Comparison of ENCODE assay signal across 1 cellular context in the genomic region with DNA sequence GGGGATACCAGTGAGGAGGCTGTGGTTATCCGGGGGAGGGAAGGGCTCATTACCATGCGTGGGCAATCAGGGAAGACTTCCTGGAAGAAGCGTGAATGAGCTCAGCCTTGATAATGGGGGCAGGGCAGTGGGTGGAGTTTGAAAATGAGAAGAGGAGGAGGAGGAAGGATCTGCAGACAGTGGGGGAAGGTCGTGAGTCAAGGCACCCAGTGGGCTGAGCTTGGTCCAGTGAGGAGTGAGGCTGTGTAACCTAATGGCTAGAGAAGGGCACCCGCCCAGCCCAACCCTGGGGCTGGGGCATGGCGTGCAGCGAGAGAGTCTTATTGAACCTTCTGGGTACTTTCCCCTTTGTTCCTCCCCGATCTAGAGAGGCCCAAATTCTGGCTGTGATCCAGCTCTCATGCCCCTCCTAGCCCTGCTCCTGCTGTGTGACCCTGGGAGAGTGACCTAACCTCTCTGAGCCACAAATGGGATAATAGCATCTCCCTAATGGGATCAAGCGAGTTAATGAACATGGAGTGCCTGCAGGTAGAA.
TF ChIP-seq lines count a peak whose summit lies in the region.

No MANE protein-coding gene starts in this region.

TF ChIP-seq in K562, 482 proteins besides CTCF, POLR2A, EP300 and RAD21 (continued from another document and continues in another):
- TF ChIP-seq, protein P1, sequence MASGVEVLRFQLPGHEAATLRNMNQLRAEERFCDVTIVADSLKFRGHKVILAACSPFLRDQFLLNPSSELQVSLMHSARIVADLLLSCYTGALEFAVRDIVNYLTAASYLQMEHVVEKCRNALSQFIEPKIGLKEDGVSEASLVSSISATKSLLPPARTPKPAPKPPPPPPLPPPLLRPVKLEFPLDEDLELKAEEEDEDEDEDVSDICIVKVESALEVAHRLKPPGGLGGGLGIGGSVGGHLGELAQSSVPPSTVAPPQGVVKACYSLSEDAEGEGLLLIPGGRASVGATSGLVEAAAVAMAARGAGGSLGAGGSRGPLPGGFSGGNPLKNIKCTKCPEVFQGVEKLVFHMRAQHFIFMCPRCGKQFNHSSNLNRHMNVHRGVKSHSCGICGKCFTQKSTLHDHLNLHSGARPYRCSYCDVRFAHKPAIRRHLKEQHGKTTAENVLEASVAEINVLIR (CRISPR knock-in tag; IDR thresholded peaks at IDR 0.05) = no peak
- TF ChIP-seq, protein P2, sequence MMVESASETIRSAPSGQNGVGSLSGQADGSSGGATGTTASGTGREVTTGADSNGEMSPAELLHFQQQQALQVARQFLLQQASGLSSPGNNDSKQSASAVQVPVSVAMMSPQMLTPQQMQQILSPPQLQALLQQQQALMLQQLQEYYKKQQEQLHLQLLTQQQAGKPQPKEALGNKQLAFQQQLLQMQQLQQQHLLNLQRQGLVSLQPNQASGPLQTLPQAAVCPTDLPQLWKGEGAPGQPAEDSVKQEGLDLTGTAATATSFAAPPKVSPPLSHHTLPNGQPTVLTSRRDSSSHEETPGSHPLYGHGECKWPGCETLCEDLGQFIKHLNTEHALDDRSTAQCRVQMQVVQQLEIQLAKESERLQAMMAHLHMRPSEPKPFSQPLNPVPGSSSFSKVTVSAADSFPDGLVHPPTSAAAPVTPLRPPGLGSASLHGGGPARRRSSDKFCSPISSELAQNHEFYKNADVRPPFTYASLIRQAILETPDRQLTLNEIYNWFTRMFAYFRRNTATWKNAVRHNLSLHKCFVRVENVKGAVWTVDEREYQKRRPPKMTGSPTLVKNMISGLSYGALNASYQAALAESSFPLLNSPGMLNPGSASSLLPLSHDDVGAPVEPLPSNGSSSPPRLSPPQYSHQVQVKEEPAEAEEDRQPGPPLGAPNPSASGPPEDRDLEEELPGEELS (CRISPR knock-in tag; IDR thresholded peaks at IDR 0.05; ENCODE audit: borderline replicate concordance) = no peak
- no peak for TF ChIP-seq POLR2G (IDR thresholded peaks at IDR 0.05; ENCODE audit: low read depth, low read length)
- TF ChIP-seq E2F6 (IDR thresholded peaks at IDR 0.05; ENCODE audit: borderline replicate concordance in 1 of 2, extremely low read depth in 1 of 2, insufficient read depth in 1 of 2, insufficient read length in 1 of 2, low read depth in 1 of 2, low read length in 1 of 2, poor library complexity in 1 of 2, severe bottlenecking in 1 of 2) = no peak
- TF ChIP-seq DDX20 (tag; IDR thresholded peaks at IDR 0.05; ENCODE audit: low read depth) = no peak
- 0 out of 2 replicates have a peak, but pooled peaks have one; percentile 14 for TF ChIP-seq CC2D1A (IDR thresholded peaks at IDR 0.05)
- TF ChIP-seq, protein P3, sequence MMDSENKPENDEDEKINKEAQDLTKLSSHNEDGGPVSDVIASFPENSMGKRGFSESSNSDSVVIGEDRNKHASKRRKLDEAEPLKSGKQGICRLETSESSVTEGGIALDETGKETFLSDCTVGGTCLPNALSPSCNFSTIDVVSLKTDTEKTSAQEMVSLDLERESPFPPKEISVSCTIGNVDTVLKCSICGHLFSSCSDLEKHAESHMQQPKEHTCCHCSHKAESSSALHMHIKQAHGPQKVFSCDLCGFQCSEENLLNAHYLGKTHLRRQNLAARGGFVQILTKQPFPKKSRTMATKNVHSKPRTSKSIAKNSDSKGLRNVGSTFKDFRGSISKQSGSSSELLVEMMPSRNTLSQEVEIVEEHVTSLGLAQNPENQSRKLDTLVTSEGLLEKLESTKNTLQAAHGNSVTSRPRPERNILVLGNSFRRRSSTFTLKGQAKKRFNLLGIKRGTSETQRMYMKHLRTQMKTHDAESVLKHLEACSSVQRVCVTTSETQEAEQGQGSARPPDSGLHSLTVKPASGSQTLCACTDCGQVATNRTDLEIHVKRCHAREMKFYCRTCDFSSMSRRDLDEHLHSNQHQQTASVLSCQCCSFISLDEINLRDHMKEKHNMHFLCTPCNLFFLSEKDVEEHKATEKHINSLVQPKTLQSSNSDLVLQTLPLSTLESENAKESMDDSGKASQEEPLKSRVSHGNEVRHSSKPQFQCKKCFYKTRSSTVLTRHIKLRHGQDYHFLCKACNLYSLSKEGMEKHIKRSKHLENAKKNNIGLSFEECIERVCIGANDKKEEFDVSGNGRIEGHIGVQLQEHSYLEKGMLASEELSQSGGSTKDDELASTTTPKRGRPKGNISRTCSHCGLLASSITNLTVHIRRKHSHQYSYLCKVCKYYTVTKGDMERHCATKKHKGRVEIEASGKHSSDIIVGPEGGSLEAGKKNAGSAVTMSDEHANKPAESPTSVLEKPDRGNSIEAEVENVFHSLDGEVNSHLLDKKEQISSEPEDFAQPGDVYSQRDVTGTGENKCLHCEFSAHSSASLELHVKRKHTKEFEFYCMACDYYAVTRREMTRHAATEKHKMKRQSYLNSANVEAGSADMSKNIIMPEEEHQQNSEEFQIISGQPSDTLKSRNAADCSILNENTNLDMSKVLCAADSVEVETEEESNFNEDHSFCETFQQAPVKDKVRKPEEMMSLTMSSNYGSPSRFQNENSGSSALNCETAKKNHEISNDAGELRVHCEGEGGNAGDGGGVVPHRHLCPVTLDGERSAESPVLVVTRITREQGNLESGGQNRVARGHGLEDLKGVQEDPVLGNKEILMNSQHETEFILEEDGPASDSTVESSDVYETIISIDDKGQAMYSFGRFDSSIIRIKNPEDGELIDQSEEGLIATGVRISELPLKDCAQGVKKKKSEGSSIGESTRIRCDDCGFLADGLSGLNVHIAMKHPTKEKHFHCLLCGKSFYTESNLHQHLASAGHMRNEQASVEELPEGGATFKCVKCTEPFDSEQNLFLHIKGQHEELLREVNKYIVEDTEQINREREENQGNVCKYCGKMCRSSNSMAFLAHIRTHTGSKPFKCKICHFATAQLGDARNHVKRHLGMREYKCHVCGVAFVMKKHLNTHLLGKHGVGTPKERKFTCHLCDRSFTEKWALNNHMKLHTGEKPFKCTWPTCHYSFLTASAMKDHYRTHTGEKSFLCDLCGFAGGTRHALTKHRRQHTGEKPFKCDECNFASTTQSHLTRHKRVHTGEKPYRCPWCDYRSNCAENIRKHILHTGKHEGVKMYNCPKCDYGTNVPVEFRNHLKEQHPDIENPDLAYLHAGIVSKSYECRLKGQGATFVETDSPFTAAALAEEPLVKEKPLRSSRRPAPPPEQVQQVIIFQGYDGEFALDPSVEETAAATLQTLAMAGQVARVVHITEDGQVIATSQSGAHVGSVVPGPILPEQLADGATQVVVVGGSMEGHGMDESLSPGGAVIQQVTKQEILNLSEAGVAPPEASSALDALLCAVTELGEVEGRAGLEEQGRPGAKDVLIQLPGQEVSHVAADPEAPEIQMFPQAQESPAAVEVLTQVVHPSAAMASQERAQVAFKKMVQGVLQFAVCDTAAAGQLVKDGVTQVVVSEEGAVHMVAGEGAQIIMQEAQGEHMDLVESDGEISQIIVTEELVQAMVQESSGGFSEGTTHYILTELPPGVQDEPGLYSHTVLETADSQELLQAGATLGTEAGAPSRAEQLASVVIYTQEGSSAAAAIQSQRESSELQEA (IDR thresholded peaks at IDR 0.05; ENCODE audit: low read depth) = no peak
- TF ChIP-seq HLTF (IDR thresholded peaks at IDR 0.05) = no peak
- TF ChIP-seq OTX1 (CRISPR knock-in tag; IDR thresholded peaks at IDR 0.05) = no peak
- TF ChIP-seq CHCHD3 (CRISPR knock-in tag; IDR thresholded peaks at IDR 0.05) = no peak
- TF ChIP-seq MAZ (CRISPR knock-in tag; conservative IDR thresholded peaks at IDR 0.05 in 1 of 2, IDR thresholded peaks at IDR 0.05 in 1 of 2) = no peak
- no peak for TF ChIP-seq RFX1 (IDR thresholded peaks at IDR 0.05)
- TF ChIP-seq U2AF1 (optimal IDR thresholded peaks at IDR 0.05; ENCODE audit: low read depth, low read length) = no peak
- TF ChIP-seq FUS (optimal IDR thresholded peaks at IDR 0.05; ENCODE audit: low read depth, low read length) = no peak
- TF ChIP-seq REST (CRISPR knock-in tag; IDR thresholded peaks at IDR 0.05; ENCODE audit: low read depth) = no peak
- TF ChIP-seq, protein P4, sequence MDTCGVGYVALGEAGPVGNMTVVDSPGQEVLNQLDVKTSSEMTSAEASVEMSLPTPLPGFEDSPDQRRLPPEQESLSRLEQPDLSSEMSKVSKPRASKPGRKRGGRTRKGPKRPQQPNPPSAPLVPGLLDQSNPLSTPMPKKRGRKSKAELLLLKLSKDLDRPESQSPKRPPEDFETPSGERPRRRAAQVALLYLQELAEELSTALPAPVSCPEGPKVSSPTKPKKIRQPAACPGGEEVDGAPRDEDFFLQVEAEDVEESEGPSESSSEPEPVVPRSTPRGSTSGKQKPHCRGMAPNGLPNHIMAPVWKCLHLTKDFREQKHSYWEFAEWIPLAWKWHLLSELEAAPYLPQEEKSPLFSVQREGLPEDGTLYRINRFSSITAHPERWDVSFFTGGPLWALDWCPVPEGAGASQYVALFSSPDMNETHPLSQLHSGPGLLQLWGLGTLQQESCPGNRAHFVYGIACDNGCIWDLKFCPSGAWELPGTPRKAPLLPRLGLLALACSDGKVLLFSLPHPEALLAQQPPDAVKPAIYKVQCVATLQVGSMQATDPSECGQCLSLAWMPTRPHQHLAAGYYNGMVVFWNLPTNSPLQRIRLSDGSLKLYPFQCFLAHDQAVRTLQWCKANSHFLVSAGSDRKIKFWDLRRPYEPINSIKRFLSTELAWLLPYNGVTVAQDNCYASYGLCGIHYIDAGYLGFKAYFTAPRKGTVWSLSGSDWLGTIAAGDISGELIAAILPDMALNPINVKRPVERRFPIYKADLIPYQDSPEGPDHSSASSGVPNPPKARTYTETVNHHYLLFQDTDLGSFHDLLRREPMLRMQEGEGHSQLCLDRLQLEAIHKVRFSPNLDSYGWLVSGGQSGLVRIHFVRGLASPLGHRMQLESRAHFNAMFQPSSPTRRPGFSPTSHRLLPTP (IDR thresholded peaks at IDR 0.05; ENCODE audit: borderline replicate concordance, extremely low read depth, insufficient read length) = peak; percentile 34
- TF ChIP-seq CSDE1 (IDR thresholded peaks at IDR 0.05) = no peak
- no peak for TF ChIP-seq SAFB (IDR thresholded peaks at IDR 0.05; ENCODE audit: borderline replicate concordance, low read depth, low read length)
- TF ChIP-seq SUPT5H (IDR thresholded peaks at IDR 0.05) = no peak
- no peak for TF ChIP-seq ZNF175 (CRISPR knock-in tag; IDR thresholded peaks at IDR 0.05; ENCODE audit: low read depth)
- no peak for TF ChIP-seq HNRNPUL1 (IDR thresholded peaks at IDR 0.05; ENCODE audit: low read length)
- no peak for TF ChIP-seq ZNF57 (CRISPR knock-in tag; IDR thresholded peaks at IDR 0.05)
- no peak for TF ChIP-seq NUFIP1 (IDR thresholded peaks at IDR 0.05; ENCODE audit: partially characterized antibody)
- no peak for TF ChIP-seq PHTF2 (CRISPR knock-in tag; IDR thresholded peaks at IDR 0.05)
- TF ChIP-seq GATA2 (CRISPR knock-in tag; IDR thresholded peaks at IDR 0.05) = no peak
- TF ChIP-seq NR2C2 (CRISPR knock-in tag; IDR thresholded peaks at IDR 0.05) = no peak
- no peak for TF ChIP-seq NR2C2 (tag; IDR thresholded peaks at IDR 0.05)
- TF ChIP-seq HMGN3 (IDR thresholded peaks at IDR 0.05; ENCODE audit: borderline replicate concordance, extremely low read depth, insufficient read length, low read depth, low read length) = no peak
- TF ChIP-seq NFIC (IDR thresholded peaks at IDR 0.05) = peak; percentile 75
- TF ChIP-seq, protein P5, sequence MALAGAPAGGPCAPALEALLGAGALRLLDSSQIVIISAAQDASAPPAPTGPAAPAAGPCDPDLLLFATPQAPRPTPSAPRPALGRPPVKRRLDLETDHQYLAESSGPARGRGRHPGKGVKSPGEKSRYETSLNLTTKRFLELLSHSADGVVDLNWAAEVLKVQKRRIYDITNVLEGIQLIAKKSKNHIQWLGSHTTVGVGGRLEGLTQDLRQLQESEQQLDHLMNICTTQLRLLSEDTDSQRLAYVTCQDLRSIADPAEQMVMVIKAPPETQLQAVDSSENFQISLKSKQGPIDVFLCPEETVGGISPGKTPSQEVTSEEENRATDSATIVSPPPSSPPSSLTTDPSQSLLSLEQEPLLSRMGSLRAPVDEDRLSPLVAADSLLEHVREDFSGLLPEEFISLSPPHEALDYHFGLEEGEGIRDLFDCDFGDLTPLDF (CRISPR knock-in tag; IDR thresholded peaks at IDR 0.05) = no peak
- 0 out of 2 replicates have a peak, but pooled peaks have one; percentile 24 for TF ChIP-seq NBN (IDR thresholded peaks at IDR 0.05; ENCODE audit: low read depth)
- no peak for TF ChIP-seq TCF7 (IDR thresholded peaks at IDR 0.05; ENCODE audit: borderline replicate concordance)
- no peak for TF ChIP-seq MEF2A (IDR thresholded peaks at IDR 0.05; ENCODE audit: control insufficient read depth, low read depth, low read length)
- no peak for TF ChIP-seq ZNF75A (CRISPR knock-in tag; IDR thresholded peaks at IDR 0.05)
- peak; percentile 84 to 91 for TF ChIP-seq KDM1A (IDR thresholded peaks at IDR 0.05)
- TF ChIP-seq YY1 (IDR thresholded peaks at IDR 0.05; ENCODE audit: borderline replicate concordance in 1 of 3, control insufficient read depth in 1 of 3, extremely low read depth in 1 of 3, insufficient read depth in 3 of 3, insufficient read length in 1 of 3, insufficient replicate concordance in 2 of 3, low read depth in 1 of 3, low read length in 2 of 3) = peak in 1 of 3 experiments; percentile 9
- TF ChIP-seq SIN3B (IDR thresholded peaks at IDR 0.05; ENCODE audit: low read depth) = no peak
